ENCODE assay signal across 37 cellular contexts in genomic region chr5:116424258-116424615, GRCh38.
"Had no signal": no experiment of that assay in that cellular context is flagged by ENCODE, and none has a peak within 500 bp of the region (broad histone marks: within the 10 kb centered on the region; RNA-seq: fewer than 3 reads in every experiment).

No MANE protein-coding gene starts in this region.

- H3K9me3 Mint-ChIP-seq: activated CD4-positive, alpha-beta memory T cell treated with anti-CD3 and anti-CD28 coated beads for 36 hours; activated CD8-positive, alpha-beta T cell treated with anti-CD3 and anti-CD28 coated beads for 36 hours; activated naive CD8-positive, alpha-beta T cell treated with anti-CD3 and anti-CD28 coated beads for 36 hours; activated T-cell treated with anti-CD3 and anti-CD28 coated beads, Interleukin-2, amount 50 U/mL, for 4 hours; activated T-helper 1 cell treated with anti-CD3 and anti-CD28 coated beads, Interleukin-12 subunit alpha, Interleukin-12 subunit beta, Interleukin-2, Interleukin-4 antibody, amounts not matched to agents 30 ng/mL and 10 ng/mL and 1 ng/mL, durations not matched to agents 14 hours and 24 hours and 36 hours; activated T-helper 17 cell treated with anti-CD3 and anti-CD28 coated beads, Interleukin-2, amount 50 U/mL, for 72 hours; central memory CD8-positive, alpha-beta T cell; T-helper 1 cell treated with Interleukin-12 subunit alpha and Interleukin-12 subunit beta and Interleukin-4 antibody, amounts not matched to agents 30 μg/mL and 1 μg/mL, for 36 hours had no signal

- H3K27ac ChIP-seq: adrenal gland, body of pancreas, brain microvascular endothelial cell, breast epithelium, cardiac muscle cell had no signal

- H3K4me1 ChIP-seq: body of pancreas, breast epithelium had no signal

- H3K4me3 Mint-ChIP-seq: activated B cell treated with CpG ODN at 0.5 μM for 24 hours; activated CD4-positive, alpha-beta memory T cell treated with anti-CD3 and anti-CD28 coated beads for 36 hours; activated CD4-positive, alpha-beta T cell treated with anti-CD3 and anti-CD28 coated beads, Interleukin-2, amount 10 ng/mL, durations not matched to agents 24 days and 14 days; activated CD8-positive, alpha-beta T cell treated with anti-CD3 and anti-CD28 coated beads for 36 hours; activated naive CD4-positive, alpha-beta T cell treated with anti-CD3 and anti-CD28 coated beads for 36 hours; activated naive CD8-positive, alpha-beta T cell treated with anti-CD3 and anti-CD28 coated beads for 36 hours; activated T-cell treated with anti-CD3 and anti-CD28 coated beads, Interleukin-2, amount 50 U/mL, for 4 hours; activated T-cell treated with anti-CD3 and anti-CD28 coated beads, Interleukin-2, amount 50 U/mL, for 72 hours; activated T-helper 1 cell treated with anti-CD3 and anti-CD28 coated beads, Interleukin-12 subunit alpha, Interleukin-12 subunit beta, Interleukin-2, Interleukin-4 antibody, amounts not matched to agents 30 ng/mL and 10 ng/mL and 1 ng/mL, durations not matched to agents 14 hours and 24 hours and 36 hours; activated T-helper 17 cell treated with anti-CD3 and anti-CD28 coated beads, Interleukin-2, amount 50 U/mL, for 72 hours; central memory CD8-positive, alpha-beta T cell; T-helper 1 cell treated with Interleukin-12 subunit alpha and Interleukin-12 subunit beta and Interleukin-4 antibody, amounts not matched to agents 30 μg/mL and 1 μg/mL, for 36 hours; T-helper 2 cell treated with Interferon-gamma antibody and Interleukin-4, amounts not matched to agents 5 μg/mL and 100 μg/mL, for 36 hours had no signal

- H3K4me1 Mint-ChIP-seq: activated B cell treated with CpG ODN at 0.5 μM for 24 hours; activated CD4-positive, alpha-beta T cell treated with anti-CD3 and anti-CD28 coated beads, Interleukin-2, amount 10 ng/mL, durations not matched to agents 24 days and 14 days; activated naive CD8-positive, alpha-beta T cell treated with anti-CD3 and anti-CD28 coated beads for 36 hours; activated T-helper 17 cell treated with anti-CD3 and anti-CD28 coated beads, Interleukin-2, amount 50 U/mL, for 72 hours; central memory CD8-positive, alpha-beta T cell had no signal

- H3K27ac Mint-ChIP-seq: activated B cell treated with CpG ODN at 0.5 μM for 24 hours; activated CD4-positive, alpha-beta memory T cell treated with anti-CD3 and anti-CD28 coated beads for 36 hours; activated CD4-positive, alpha-beta T cell treated with anti-CD3 and anti-CD28 coated beads, Interleukin-2, amount 10 ng/mL, durations not matched to agents 24 days and 14 days; activated CD8-positive, alpha-beta T cell treated with anti-CD3 and anti-CD28 coated beads for 36 hours; activated naive CD4-positive, alpha-beta T cell treated with anti-CD3 and anti-CD28 coated beads for 36 hours; activated naive CD8-positive, alpha-beta T cell treated with anti-CD3 and anti-CD28 coated beads for 36 hours; activated T-cell treated with anti-CD3 and anti-CD28 coated beads, Interleukin-2, amount 50 U/mL, for 72 hours; activated T-helper 1 cell treated with anti-CD3 and anti-CD28 coated beads, Interleukin-12 subunit alpha, Interleukin-12 subunit beta, Interleukin-2, Interleukin-4 antibody, amounts not matched to agents 30 ng/mL and 10 ng/mL and 1 ng/mL, durations not matched to agents 14 hours and 24 hours and 36 hours; activated T-helper 17 cell treated with anti-CD3 and anti-CD28 coated beads, Interleukin-2, amount 50 U/mL, for 72 hours; T-helper 2 cell treated with Interferon-gamma antibody and Interleukin-4, amounts not matched to agents 5 μg/mL and 100 μg/mL, for 36 hours had no signal

- H3K27me3 ChIP-seq: adrenal gland, body of pancreas, brain microvascular endothelial cell, breast epithelium, cardiac muscle cell had no signal

- H3K36me3 ChIP-seq: adrenal gland, brain microvascular endothelial cell, breast epithelium, cardiac muscle cell had no signal

- H3K27me3 Mint-ChIP-seq: activated B cell treated with CpG ODN at 0.5 μM for 24 hours; activated CD4-positive, alpha-beta memory T cell treated with anti-CD3 and anti-CD28 coated beads for 36 hours; activated CD4-positive, alpha-beta T cell treated with anti-CD3 and anti-CD28 coated beads, Interleukin-2, amount 10 ng/mL, durations not matched to agents 24 days and 14 days; activated CD8-positive, alpha-beta T cell treated with anti-CD3 and anti-CD28 coated beads for 36 hours; activated naive CD8-positive, alpha-beta T cell treated with anti-CD3 and anti-CD28 coated beads for 36 hours; activated T-helper 17 cell treated with anti-CD3 and anti-CD28 coated beads, Interleukin-2, amount 50 U/mL, for 72 hours; central memory CD8-positive, alpha-beta T cell had no signal

- DNase-seq: activated B cell treated with CpG ODN at 0.5 μM for 24 hours; activated CD4-positive, alpha-beta memory T cell treated with anti-CD3 and anti-CD28 coated beads for 36 hours; activated CD4-positive, alpha-beta T cell treated with anti-CD3 and anti-CD28 coated beads for 4 hours; activated CD4-positive, alpha-beta T cell treated with anti-CD3 and anti-CD28 coated beads, Interleukin-2, amount 10 ng/mL, durations not matched to agents 24 days and 14 days; activated CD4-positive, alpha-beta T cell treated with anti-CD3 and anti-CD28 coated beads, Interleukin-2, amount 50 U/mL, for 1 hour; activated CD4-positive, alpha-beta T cell treated with anti-CD3 and anti-CD28 coated beads, Interleukin-2, amount 50 U/mL, for 4 hours; activated CD4-positive, CD25-positive, alpha-beta regulatory T cell treated with anti-CD3 and anti-CD28 coated beads, Interleukin-2, amount 50 U/mL, for 72 hours; activated CD8-positive, alpha-beta memory T cell treated with anti-CD3 and anti-CD28 coated beads, Interleukin-2, amount 50 U/mL, for 4 hours; activated CD8-positive, alpha-beta T cell treated with anti-CD3 and anti-CD28 coated beads for 36 hours; activated effector memory CD4-positive, alpha-beta T cell treated with anti-CD3 and anti-CD28 coated beads, Interleukin-2, amount 50 U/mL, for 16 hours; activated gamma-delta T cell treated with Interleukin-2 at 50 U/mL for 16 hours; activated naive CD4-positive, alpha-beta T cell; activated naive CD4-positive, alpha-beta T cell treated with anti-CD3 and anti-CD28 coated beads for 36 hours; activated naive CD4-positive, alpha-beta T cell treated with anti-CD3 and anti-CD28 coated beads, Interleukin-2, amount 50 U/mL, for 16 hours; activated naive CD8-positive, alpha-beta T cell treated with anti-CD3 and anti-CD28 coated beads for 36 hours; activated T-cell treated with anti-CD3 and anti-CD28 coated beads for 4 hours; activated T-cell treated with anti-CD3 and anti-CD28 coated beads, Interleukin-2, amount 50 U/mL, for 1 hour; activated T-cell treated with anti-CD3 and anti-CD28 coated beads, Interleukin-2, amount 50 U/mL, for 4 hours; activated T-cell treated with anti-CD3 and anti-CD28 coated beads, Interleukin-2, amount 50 U/mL, for 72 hours; adrenal gland; amniotic stem cell; aorta; body of pancreas; brain microvascular endothelial cell; caudate nucleus; cerebellar nuclear complex; T-helper 1 cell; T-helper 2 cell; T-helper 9 cell had no signal

- ATAC-seq: activated CD8-positive, alpha-beta T cell treated with anti-CD3 and anti-CD28 coated beads for 36 hours; activated naive CD4-positive, alpha-beta T cell treated with anti-CD3 and anti-CD28 coated beads, Interleukin-2, amount 50 U/mL, for 72 hours; activated T-cell treated with anti-CD3 and anti-CD28 coated beads, Interleukin-2, amount 50 U/mL, for 4 hours; activated T-cell treated with anti-CD3 and anti-CD28 coated beads, Interleukin-2, amount 50 U/mL, for 72 hours; activated T-helper 17 cell treated with anti-CD3 and anti-CD28 coated beads, Interleukin-2, amount 50 U/mL, for 72 hours; body of pancreas had no signal

- H3K9me3 ChIP-seq: adrenal gland, body of pancreas, breast epithelium had no signal

- H3K4me3 ChIP-seq: adrenal gland, body of pancreas, breast epithelium, cardiac muscle cell had no signal
